ENCODE assay signal across 14 cellular contexts in genomic region chr17:28569446-28569845, GRCh38. TPM values are rescaled to one million over a fixed set of nuclear protein-coding genes. Genes with fewer than 3 reads are reported as not detected.
DNase-seq lines count a peak whose midpoint lies in the region; ATAC-seq, FAIRE-seq and TF ChIP-seq lines count a peak whose summit lies in the region.
"Had no signal": no experiment of that assay in that cellular context is flagged by ENCODE, and none has a peak within 500 bp of the region (broad histone marks: within the 10 kb centered on the region; RNA-seq: fewer than 3 reads in every experiment).

No MANE protein-coding gene starts in this region.

- H4K20me1 ChIP-seq in HepG2 (ENCODE audit: insufficient read depth, low read length) (no peaks in the 10 kb centered on the region), PC-3 (ENCODE audit: low read length) (no peaks in the 10 kb centered on the region), smooth muscle cell (ENCODE audit: low read depth) (peaks cover 15% of the 10 kb centered on the region)

- peaks cover 26% of the 10 kb centered on the region for H3K4me1 Mint-ChIP-seq in type B pancreatic cell (ENCODE audit: unreplicated experiment)

- no peak for FAIRE-seq in HepG2 (lab: Jason Lieb, UNC)
- FAIRE-seq: endometrium had no signal

- H3K4me3 ChIP-seq in HepG2 (replicated peaks in 1 of 3; ENCODE audit: insufficient read depth in 1 of 3, low read depth in 2 of 3, low read length in 3 of 3) (no peak overlapping the region), right lobe of liver (no peak overlapping the region), PC-3 (ENCODE audit: low read length) (peak overlapping the region; percentile 7; the same call in 1 of the 2 replicates), dorsolateral prefrontal cortex (peak overlapping the region in 32 of 59 donors; percentile 3 to 99 (median 96)), smooth muscle cell (no peak overlapping the region)

- DNase-seq in HepG2 (ENCODE audit: low spot score) (no peak), right lobe of liver (no peak), PC-3 (no peak), dorsolateral prefrontal cortex (no peak), type B pancreatic cell (ENCODE audit: extremely low spot score, unreplicated experiment) (no peak), HuH-7 (ENCODE audit: low spot score) (no peak), smooth muscle cell (lab: John Stamatoyannopoulos, UW; ENCODE audit: unreplicated experiment) (no peak)
- DNase-seq: left lung; NCI-H1417 treated with DMSO at 0.1 percent for 48 hours; stimulated activated CD4-positive, alpha-beta T cell treated with anti-CD3 and anti-CD28 coated beads, Interleukin-1b, Interleukin-23, amount 100 ng/mL, for 48 hours; stimulated activated naive B cell treated with anti-CD40 and anti-IgM and Interleukin-4, amounts not matched to agents 10 μg/mL and 1 μg/mL and 100 μg/mL, for 72 hours; SW 1271 had no signal

- no peak for TF ChIP-seq RAD21 in HepG2 (CRISPR knock-in tag; IDR thresholded peaks at IDR 0.05)

- POLR2A ChIA-PET in HepG2 (lab: Yijun Ruan, JAX) (interaction anchor here (1.5 kb wide), 1 partner anchor 141 kb away, joined by 4 read pairs; no protein-coding TSS in a partner anchor), PC-3 (lab: Charles Lee; ENCODE audit: unreplicated experiment) (no interaction called here)

- H3K27me3 ChIP-seq in HepG2 (ENCODE audit: control insufficient read depth in 1 of 2, insufficient read depth in 2 of 2, low read length in 2 of 2) = no peaks in the 10 kb centered on the region
- H3K27me3 ChIP-seq in right lobe of liver = no peaks in the 10 kb centered on the region
- no peaks in the 10 kb centered on the region for H3K27me3 ChIP-seq in PC-3 (ENCODE audit: low read length)
- no peaks in the 10 kb centered on the region for H3K27me3 ChIP-seq in dorsolateral prefrontal cortex
- H3K27me3 ChIP-seq in smooth muscle cell (ENCODE audit: low read depth) = no peaks in the 10 kb centered on the region
- H3K27me3 ChIP-seq: left lung had no signal

- TF ChIP-seq EP300 in HepG2 (IDR thresholded peaks at IDR 0.05; ENCODE audit: low read depth in 2 of 2, low read length in 2 of 2) (no peak), HepG2 (CRISPR knock-in tag; IDR thresholded peaks at IDR 0.05; ENCODE audit: borderline replicate concordance) (no peak)

- WGBS in HepG2 (ENCODE audit: low lambda C conversion rate) = 100% methylated on average over 1 of the region's 1 CpG
- 100% methylated on average over 1 of the region's 1 CpG for WGBS in right lobe of liver (ENCODE audit: insufficient coverage, low coverage, low lambda C conversion rate, missing lambda C conversion rate)
- WGBS in smooth muscle cell (ENCODE audit: low lambda C conversion rate) = 100% methylated on average over 1 of the region's 1 CpG

- H3K9me2 ChIP-seq in PC-3 (replicated peaks; ENCODE audit: low read length) = no peaks in the 10 kb centered on the region

- peak overlapping the region; percentile 96 for H3K4me3 Mint-ChIP-seq in type B pancreatic cell

- H3K9me3 ChIP-seq in HepG2 (ENCODE audit: low read length) = no peaks in the 10 kb centered on the region
- H3K9me3 ChIP-seq in right lobe of liver = no peaks in the 10 kb centered on the region
- H3K9me3 ChIP-seq in PC-3 (ENCODE audit: low read length) = no peaks in the 10 kb centered on the region
- H3K9me3 ChIP-seq in smooth muscle cell (replicated peaks; ENCODE audit: low read depth) = no peaks in the 10 kb centered on the region
- H3K9me3 ChIP-seq: left lung had no signal

- H3F3A ChIP-seq in PC-3 (ENCODE audit: low read length, unreplicated experiment) (no peaks in the 10 kb centered on the region), smooth muscle cell (ENCODE audit: low read depth) (no peaks in the 10 kb centered on the region)

- no peak overlapping the region for H3K27ac Mint-ChIP-seq in type B pancreatic cell
- H3K27ac Mint-ChIP-seq: stimulated activated naive B cell treated with anti-CD40 and anti-IgM and Interleukin-4, amounts not matched to agents 10 μg/mL and 1 μg/mL and 100 μg/mL, for 72 hours had no signal

- H3K36me3 ChIP-seq in HepG2 (replicated peaks in 1 of 2; ENCODE audit: control insufficient read depth in 1 of 2, insufficient read depth in 2 of 2, low read length in 2 of 2) (peaks cover 0 to 11% of the 10 kb centered on the region in 2 experiments; a peak in 4 of 5 replicates), right lobe of liver (peaks cover 0 to 6% (median 0%) of the 10 kb centered on the region in 4 donors), PC-3 (ENCODE audit: low read depth, low read length) (no peaks in the 10 kb centered on the region), smooth muscle cell (ENCODE audit: low read depth) (no peaks in the 10 kb centered on the region)

- BruUV-seq in HepG2 (replicated peaks; lab: Mats Ljungman, UMichigan) (TSS peak; percentile 61), PC-3 (replicated peaks; lab: Mats Ljungman, UMichigan) (no TSS peak)

- H3K27ac ChIP-seq in HepG2 (ENCODE audit: extremely low read length, insufficient read depth, low read length) (no peak overlapping the region), right lobe of liver (no peak overlapping the region), PC-3 (ENCODE audit: low read length) (no peak overlapping the region), dorsolateral prefrontal cortex (no peak overlapping the region), smooth muscle cell (ENCODE audit: low read depth) (no peak overlapping the region)
- H3K27ac ChIP-seq: left lung had no signal

- peaks cover 19% of the 10 kb centered on the region for H3K36me3 Mint-ChIP-seq in type B pancreatic cell

- TF ChIP-seq CTCF in HepG2 (CRISPR knock-in tag; IDR thresholded peaks at IDR 0.05) (no peak), right lobe of liver (IDR thresholded peaks at IDR 0.05) (no peak), PC-3 (conservative IDR thresholded peaks at IDR 0.05; ENCODE audit: low read depth, low read length) (no peak), dorsolateral prefrontal cortex (IDR thresholded peaks at IDR 0.05 in 54 of 56, conservative IDR thresholded peaks at IDR 0.05 in 2 of 56; ENCODE audit: low read depth in 1 of 56, partially characterized antibody in 56 of 56) (no peak), type B pancreatic cell (conservative IDR thresholded peaks at IDR 0.05) (no peak), smooth muscle cell (IDR thresholded peaks at IDR 0.05; ENCODE audit: borderline replicate concordance, insufficient read depth, poor library complexity, severe bottlenecking) (no peak)

- H3K9ac ChIP-seq in HepG2 (ENCODE audit: insufficient read depth, low read depth, low read length) (no peak overlapping the region), PC-3 (ENCODE audit: low read length) (no peak overlapping the region), smooth muscle cell (ENCODE audit: low read depth) (no peak overlapping the region)

- H3K4me2 ChIP-seq in HepG2 (ENCODE audit: low read depth, low read length) (peak overlapping the region; percentile 89), PC-3 (ENCODE audit: low read length) (peak overlapping the region; percentile 91; the same call in 1 of the 2 replicates), smooth muscle cell (no peak overlapping the region)

- no peak for TF ChIP-seq POLR2A in HepG2 (IDR thresholded peaks at IDR 0.05; ENCODE audit: insufficient read depth in 1 of 2, low read depth in 2 of 2, low read length in 2 of 2)
- no peak for TF ChIP-seq POLR2A in right lobe of liver (IDR thresholded peaks at IDR 0.05)

- intact Hi-C loops in HepG2 (cut with micrococcal nuclease; ENCODE audit: unreplicated experiment) = no loop called here
- intact Hi-C loops in right lobe of liver (cut with DNase I) = no loop called here
- intact Hi-C loops in PC-3 (cut with micrococcal nuclease) = no loop called here
- intact Hi-C loops in dorsolateral prefrontal cortex (cut with DNase I) = no loop called here

- no peaks in the 10 kb centered on the region for H3K27me3 Mint-ChIP-seq in type B pancreatic cell
- H3K27me3 Mint-ChIP-seq: stimulated activated naive B cell treated with anti-CD40 and anti-IgM and Interleukin-4, amounts not matched to agents 10 μg/mL and 1 μg/mL and 100 μg/mL, for 72 hours had no signal

- H3K79me2 ChIP-seq in HepG2 (ENCODE audit: insufficient read depth, low read length) = peaks cover 14% of the 10 kb centered on the region
- H3K79me2 ChIP-seq in PC-3 (ENCODE audit: low read length) = peaks cover 23% of the 10 kb centered on the region
- peaks cover 33% of the 10 kb centered on the region for H3K79me2 ChIP-seq in smooth muscle cell (ENCODE audit: low read depth)

- CTCF ChIA-PET in HepG2 (lab: Yijun Ruan, JAX; ENCODE audit: low intra/inter-chr PET ratio, low total read pairs) = no interaction called here
- CTCF ChIA-PET in PC-3 (lab: Charles Lee) = no interaction called here

- H3K4me1 ChIP-seq in HepG2 (ENCODE audit: insufficient read depth, low read length) (peaks cover 37% of the 10 kb centered on the region), right lobe of liver (peaks cover 0 to 21% (median 11%) of the 10 kb centered on the region in 4 donors), PC-3 (ENCODE audit: insufficient read depth, low read length) (peaks cover 15% of the 10 kb centered on the region), smooth muscle cell (ENCODE audit: low read depth) (peaks cover 6% of the 10 kb centered on the region)

- H2AFZ ChIP-seq in HepG2 (ENCODE audit: low read length) (no peak overlapping the region), PC-3 (ENCODE audit: low read length) (no peak overlapping the region), smooth muscle cell (ENCODE audit: low read depth) (no peak overlapping the region)

- in situ Hi-C loops in HepG2 (cut with HindIII; ENCODE audit: extremely low pct_ligation_motif_present, low pct_unique_long_range_greater_than_20kb) = no loop called here

- H3K9me3 Mint-ChIP-seq in type B pancreatic cell = no peaks in the 10 kb centered on the region

- no peak for ATAC-seq in HepG2
- ATAC-seq in right lobe of liver = no peak
- no peak for ATAC-seq in PC-3
- ATAC-seq in HG03108 (IDR thresholded peaks at IDR 0.05; ENCODE audit: unreplicated experiment) = no peak
- ATAC-seq: left lung; stimulated activated naive B cell treated with anti-CD40 and anti-IgM and Interleukin-4, amounts not matched to agents 10 μg/mL and 1 μg/mL and 100 μg/mL, for 72 hours had no signal

RNA-seq across cellular contexts. Expression of gene PIGS, which starts 1.9 kb away (rescaled TPM):
- total RNA-seq in HepG2 (2016; rRNA removed; fragmentation: Illumina TruSeq; extraction: Trizol) (26.6 and 42.6 TPM in 2 replicates), right lobe of liver (10 to 100 TPM in 4 of 6 experiments, 1 to 10 TPM in 2; 7.2 to 13.8 (median 11.0) TPM), PC-3 (2014; rRNA removed) (15.8 and 22.4 TPM in 2 replicates), dorsolateral prefrontal cortex (10 to 100 TPM; 35.5 to 70.3 (median 50.3) TPM), type B pancreatic cell (ENCODE audit: low replicate concordance) (66.1 and 75.0 TPM in 2 replicates), smooth muscle cell (27.4 and 61.3 TPM in 2 replicates)
- total RNA-seq in HepG2 (2016; cell fraction: cytosol; rRNA removed; fragmentation: Illumina TruSeq; extraction: Trizol; ENCODE audit: low read depth) = 13.9 and 14.3 TPM in 2 replicates
- 23.4 and 47.4 TPM in 2 replicates for total RNA-seq in HepG2 (2016; cell fraction: insoluble cytoplasmic fraction; rRNA removed; fragmentation: Illumina TruSeq; extraction: Trizol)
- 32.6 and 37.9 TPM in 2 replicates for total RNA-seq in HepG2 (2016; cell fraction: membrane; rRNA removed; fragmentation: Illumina TruSeq; extraction: Trizol)
- total RNA-seq in HepG2 (2016; cell fraction: nucleus; rRNA removed; fragmentation: Illumina TruSeq; extraction: Trizol) = 34.6 and 36.1 TPM in 2 replicates
- polyA plus RNA-seq in HepG2 (2011; rRNA removed) (23.5 and 31.7 TPM in 2 replicates), smooth muscle cell (69.2 and 75.4 TPM in 2 replicates)
- 29.9 and 34.2 TPM in 2 replicates for polyA plus RNA-seq in HepG2 (2011; cell fraction: cytosol; rRNA removed)
- polyA plus RNA-seq in HepG2 (2011; cell fraction: nucleus; rRNA removed) = 62.5 and 62.8 TPM in 2 replicates
- 58.2 and 68.5 TPM in 2 replicates for polyA plus RNA-seq in HepG2 (2012)
- 17.4 and 20.1 TPM in 2 replicates for polyA plus RNA-seq in HepG2 (2016; cell fraction: cytosol; fragmentation: Illumina TruSeq; extraction: Trizol; ENCODE audit: low read depth)
- polyA plus RNA-seq in HepG2 (2016; cell fraction: insoluble cytoplasmic fraction; fragmentation: Illumina TruSeq; extraction: Trizol; ENCODE audit: low read depth) = 27.8 and 30.3 TPM in 2 replicates
- polyA plus RNA-seq in HepG2 (2016; cell fraction: membrane; fragmentation: Illumina TruSeq; extraction: Trizol; ENCODE audit: low read depth) = 34.6 and 35.4 TPM in 2 replicates
- polyA plus RNA-seq in HepG2 (2016; cell fraction: nucleus; fragmentation: Illumina TruSeq; extraction: Trizol; ENCODE audit: insufficient read depth, low read depth) = 62.4 and 64.1 TPM in 2 replicates
- polyA minus RNA-seq in HepG2 (2011; rRNA and poly(A)+ RNA removed; ENCODE audit: low replicate concordance) = 43.4 and 53.5 TPM in 2 replicates
- polyA minus RNA-seq in HepG2 (2011; cell fraction: cytosol; rRNA and poly(A)+ RNA removed) = 22.6 and 26.6 TPM in 2 replicates
- polyA minus RNA-seq in HepG2 (2011; cell fraction: nucleus; rRNA and poly(A)+ RNA removed) = 19.8 and 27.0 TPM in 2 replicates

RNA-seq across cellular contexts. Expression of gene ALDOC, which starts 7.2 kb away (rescaled TPM):
- 15.4 and 16.9 TPM in 2 replicates for total RNA-seq in HepG2 (2016; rRNA removed; fragmentation: Illumina TruSeq; extraction: Trizol)
- total RNA-seq in HepG2 (2016; cell fraction: cytosol; rRNA removed; fragmentation: Illumina TruSeq; extraction: Trizol; ENCODE audit: low read depth) = 1.9 and 2.3 TPM in 2 replicates
- total RNA-seq in HepG2 (2016; cell fraction: insoluble cytoplasmic fraction; rRNA removed; fragmentation: Illumina TruSeq; extraction: Trizol) = 14.8 and 19.1 TPM in 2 replicates
- 3.6 and 4.1 TPM in 2 replicates for total RNA-seq in HepG2 (2016; cell fraction: membrane; rRNA removed; fragmentation: Illumina TruSeq; extraction: Trizol)
- 5.5 and 6.5 TPM in 2 replicates for total RNA-seq in HepG2 (2016; cell fraction: nucleus; rRNA removed; fragmentation: Illumina TruSeq; extraction: Trizol)
- 60.9 and 86.5 TPM in 2 replicates for polyA plus RNA-seq in HepG2 (2011; rRNA removed)
- 88.3 and 89.2 TPM in 2 replicates for polyA plus RNA-seq in HepG2 (2011; cell fraction: cytosol; rRNA removed)
- polyA plus RNA-seq in HepG2 (2011; cell fraction: nucleus; rRNA removed) = 58.5 and 80.1 TPM in 2 replicates
- 60.0 and 69.4 TPM in 2 replicates for polyA plus RNA-seq in HepG2 (2012)
- polyA plus RNA-seq in HepG2 (2016; cell fraction: cytosol; fragmentation: Illumina TruSeq; extraction: Trizol; ENCODE audit: low read depth) = 2.0 and 2.3 TPM in 2 replicates
- polyA plus RNA-seq in HepG2 (2016; cell fraction: insoluble cytoplasmic fraction; fragmentation: Illumina TruSeq; extraction: Trizol; ENCODE audit: low read depth) = 19.5 and 24.0 TPM in 2 replicates
- polyA plus RNA-seq in HepG2 (2016; cell fraction: membrane; fragmentation: Illumina TruSeq; extraction: Trizol; ENCODE audit: low read depth) = 2.4 and 2.9 TPM in 2 replicates
- 7.6 and 8.5 TPM in 2 replicates for polyA plus RNA-seq in HepG2 (2016; cell fraction: nucleus; fragmentation: Illumina TruSeq; extraction: Trizol; ENCODE audit: insufficient read depth, low read depth)
- polyA minus RNA-seq in HepG2 (2011; rRNA and poly(A)+ RNA removed; ENCODE audit: low replicate concordance) = 18.8 and 112 TPM in 2 replicates
- polyA minus RNA-seq in HepG2 (2011; cell fraction: cytosol; rRNA and poly(A)+ RNA removed) = 37.7 and 51.5 TPM in 2 replicates
- polyA minus RNA-seq in HepG2 (2011; cell fraction: nucleus; rRNA and poly(A)+ RNA removed) = 11.8 and 17.7 TPM in 2 replicates
- total RNA-seq in right lobe of liver = 10 to 100 TPM; 36.0 to 76.6 (median 48.9) TPM
- total RNA-seq in PC-3 (2014; rRNA removed) = 42.6 and 72.9 TPM in 2 replicates
- total RNA-seq in dorsolateral prefrontal cortex = 1,000 to 10,000 TPM in 1 of 120 experiments, 100 to 1,000 TPM in 119; 424 to 1,208 (median 663) TPM
- total RNA-seq in type B pancreatic cell (ENCODE audit: low replicate concordance) = 7.1 and 12.6 TPM in 2 replicates
- 72.6 and 106 TPM in 2 replicates for total RNA-seq in smooth muscle cell
- polyA plus RNA-seq in smooth muscle cell = 61.7 and 71.5 TPM in 2 replicates

RNA-seq across cellular contexts. Expression of gene UNC119, which starts 17.0 kb away (rescaled TPM):
- total RNA-seq in HepG2 (2016; rRNA removed; fragmentation: Illumina TruSeq; extraction: Trizol) (7.8 and 10.4 TPM in 2 replicates), right lobe of liver (10 to 100 TPM; 11.5 to 37.8 (median 13.1) TPM), PC-3 (2014; rRNA removed) (68.4 and 82.1 TPM in 2 replicates), dorsolateral prefrontal cortex (10 to 100 TPM; 17.5 to 97.1 (median 51.6) TPM), type B pancreatic cell (ENCODE audit: low replicate concordance) (40.2 and 52.2 TPM in 2 replicates), smooth muscle cell (46.9 and 48.3 TPM in 2 replicates)
- total RNA-seq in HepG2 (2016; cell fraction: cytosol; rRNA removed; fragmentation: Illumina TruSeq; extraction: Trizol; ENCODE audit: low read depth) = 5.0 and 5.9 TPM in 2 replicates
- 8.0 and 10.9 TPM in 2 replicates for total RNA-seq in HepG2 (2016; cell fraction: insoluble cytoplasmic fraction; rRNA removed; fragmentation: Illumina TruSeq; extraction: Trizol)
- total RNA-seq in HepG2 (2016; cell fraction: membrane; rRNA removed; fragmentation: Illumina TruSeq; extraction: Trizol) = 7.4 and 9.1 TPM in 2 replicates
- total RNA-seq in HepG2 (2016; cell fraction: nucleus; rRNA removed; fragmentation: Illumina TruSeq; extraction: Trizol) = 9.3 and 10.1 TPM in 2 replicates
- polyA plus RNA-seq in HepG2 (2011; rRNA removed) (57.6 and 63.1 TPM in 2 replicates), smooth muscle cell (35.9 and 40.2 TPM in 2 replicates)
- polyA plus RNA-seq in HepG2 (2011; cell fraction: cytosol; rRNA removed) = 25.1 and 34.9 TPM in 2 replicates
- 72.7 and 85.1 TPM in 2 replicates for polyA plus RNA-seq in HepG2 (2011; cell fraction: nucleus; rRNA removed)
- 7.3 and 9.0 TPM in 2 replicates for polyA plus RNA-seq in HepG2 (2012)
- polyA plus RNA-seq in HepG2 (2016; cell fraction: cytosol; fragmentation: Illumina TruSeq; extraction: Trizol; ENCODE audit: low read depth) = 6.0 and 6.7 TPM in 2 replicates
- 12.0 and 13.5 TPM in 2 replicates for polyA plus RNA-seq in HepG2 (2016; cell fraction: insoluble cytoplasmic fraction; fragmentation: Illumina TruSeq; extraction: Trizol; ENCODE audit: low read depth)
- polyA plus RNA-seq in HepG2 (2016; cell fraction: membrane; fragmentation: Illumina TruSeq; extraction: Trizol; ENCODE audit: low read depth) = 9.2 and 10.9 TPM in 2 replicates
- polyA plus RNA-seq in HepG2 (2016; cell fraction: nucleus; fragmentation: Illumina TruSeq; extraction: Trizol; ENCODE audit: insufficient read depth, low read depth) = 18.0 and 19.4 TPM in 2 replicates
- polyA minus RNA-seq in HepG2 (2011; rRNA and poly(A)+ RNA removed; ENCODE audit: low replicate concordance) = 33.6 and 62.8 TPM in 2 replicates
- polyA minus RNA-seq in HepG2 (2011; cell fraction: cytosol; rRNA and poly(A)+ RNA removed) = 6.5 and 12.7 TPM in 2 replicates
- polyA minus RNA-seq in HepG2 (2011; cell fraction: nucleus; rRNA and poly(A)+ RNA removed) = 30.0 and 33.3 TPM in 2 replicates

RNA-seq across cellular contexts. Expression of gene SPAG5, which starts 29.4 kb away (rescaled TPM):
- total RNA-seq in HepG2 (2016; rRNA removed; fragmentation: Illumina TruSeq; extraction: Trizol) (98.0 and 105 TPM in 2 replicates), right lobe of liver (10 to 100 TPM in 4 of 6 experiments, 1 to 10 TPM in 2; 8.4 to 14.1 (median 11.3) TPM), PC-3 (2014; rRNA removed) (86.6 and 118 TPM in 2 replicates), dorsolateral prefrontal cortex (10 to 100 TPM; 10.6 to 76.2 (median 27.7) TPM), type B pancreatic cell (ENCODE audit: low replicate concordance) (30.9 and 88.3 TPM in 2 replicates), smooth muscle cell (13.9 and 21.3 TPM in 2 replicates)
- 14.6 and 16.2 TPM in 2 replicates for total RNA-seq in HepG2 (2016; cell fraction: cytosol; rRNA removed; fragmentation: Illumina TruSeq; extraction: Trizol; ENCODE audit: low read depth)
- 98.5 and 112 TPM in 2 replicates for total RNA-seq in HepG2 (2016; cell fraction: insoluble cytoplasmic fraction; rRNA removed; fragmentation: Illumina TruSeq; extraction: Trizol)
- total RNA-seq in HepG2 (2016; cell fraction: membrane; rRNA removed; fragmentation: Illumina TruSeq; extraction: Trizol) = 35.4 and 39.1 TPM in 2 replicates
- total RNA-seq in HepG2 (2016; cell fraction: nucleus; rRNA removed; fragmentation: Illumina TruSeq; extraction: Trizol) = 89.1 and 95.8 TPM in 2 replicates
- polyA plus RNA-seq in HepG2 (2011; rRNA removed) (28.2 and 41.4 TPM in 2 replicates), smooth muscle cell (19.8 and 23.7 TPM in 2 replicates)
- polyA plus RNA-seq in HepG2 (2011; cell fraction: cytosol; rRNA removed) = 22.7 and 32.5 TPM in 2 replicates
- 69.4 and 110 TPM in 2 replicates for polyA plus RNA-seq in HepG2 (2011; cell fraction: nucleus; rRNA removed)
- 16.1 and 27.4 TPM in 2 replicates for polyA plus RNA-seq in HepG2 (2012)
- polyA plus RNA-seq in HepG2 (2016; cell fraction: cytosol; fragmentation: Illumina TruSeq; extraction: Trizol; ENCODE audit: low read depth) = 9.9 and 10.2 TPM in 2 replicates
- polyA plus RNA-seq in HepG2 (2016; cell fraction: insoluble cytoplasmic fraction; fragmentation: Illumina TruSeq; extraction: Trizol; ENCODE audit: low read depth) = 92.8 and 96.1 TPM in 2 replicates
- polyA plus RNA-seq in HepG2 (2016; cell fraction: membrane; fragmentation: Illumina TruSeq; extraction: Trizol; ENCODE audit: low read depth) = 20.0 and 23.8 TPM in 2 replicates
- 145 and 148 TPM in 2 replicates for polyA plus RNA-seq in HepG2 (2016; cell fraction: nucleus; fragmentation: Illumina TruSeq; extraction: Trizol; ENCODE audit: insufficient read depth, low read depth)
- 67.2 and 287 TPM in 2 replicates for polyA minus RNA-seq in HepG2 (2011; rRNA and poly(A)+ RNA removed; ENCODE audit: low replicate concordance)
- 18.6 and 22.3 TPM in 2 replicates for polyA minus RNA-seq in HepG2 (2011; cell fraction: cytosol; rRNA and poly(A)+ RNA removed)
- 59.9 and 64.0 TPM in 2 replicates for polyA minus RNA-seq in HepG2 (2011; cell fraction: nucleus; rRNA and poly(A)+ RNA removed)

RNA-seq across cellular contexts. Expression of gene RSKR, which starts 44.5 kb away (rescaled TPM):
- 1.9 and 5.0 TPM in 2 replicates for total RNA-seq in HepG2 (2016; rRNA removed; fragmentation: Illumina TruSeq; extraction: Trizol)
- 0.62 and 1.0 TPM in 2 replicates for total RNA-seq in HepG2 (2016; cell fraction: cytosol; rRNA removed; fragmentation: Illumina TruSeq; extraction: Trizol; ENCODE audit: low read depth)
- 0.83 and 5.2 TPM in 2 replicates for total RNA-seq in HepG2 (2016; cell fraction: insoluble cytoplasmic fraction; rRNA removed; fragmentation: Illumina TruSeq; extraction: Trizol)
- total RNA-seq in HepG2 (2016; cell fraction: membrane; rRNA removed; fragmentation: Illumina TruSeq; extraction: Trizol) = 0.48 and 0.93 TPM in 2 replicates
- total RNA-seq in HepG2 (2016; cell fraction: nucleus; rRNA removed; fragmentation: Illumina TruSeq; extraction: Trizol) = 12.3 and 13.9 TPM in 2 replicates
- 8.6 and 10.4 TPM in 2 replicates for polyA plus RNA-seq in HepG2 (2011; rRNA removed)
- 1.6 TPM in 2 replicates for polyA plus RNA-seq in HepG2 (2011; cell fraction: cytosol; rRNA removed)
- polyA plus RNA-seq in HepG2 (2011; cell fraction: nucleus; rRNA removed) = 39.0 and 41.5 TPM in 2 replicates
- 3.7 and 5.6 TPM in 2 replicates for polyA plus RNA-seq in HepG2 (2012)
- 0.03 TPM in 1 of 2 replicates, not detected in the other for polyA plus RNA-seq in HepG2 (2016; cell fraction: cytosol; fragmentation: Illumina TruSeq; extraction: Trizol; ENCODE audit: low read depth)
- 0.70 and 1.3 TPM in 2 replicates for polyA plus RNA-seq in HepG2 (2016; cell fraction: insoluble cytoplasmic fraction; fragmentation: Illumina TruSeq; extraction: Trizol; ENCODE audit: low read depth)
- 0.22 and 0.43 TPM in 2 replicates for polyA plus RNA-seq in HepG2 (2016; cell fraction: membrane; fragmentation: Illumina TruSeq; extraction: Trizol; ENCODE audit: low read depth)
- 33.1 and 34.5 TPM in 2 replicates for polyA plus RNA-seq in HepG2 (2016; cell fraction: nucleus; fragmentation: Illumina TruSeq; extraction: Trizol; ENCODE audit: insufficient read depth, low read depth)
- 12.9 and 33.2 TPM in 2 replicates for polyA minus RNA-seq in HepG2 (2011; rRNA and poly(A)+ RNA removed; ENCODE audit: low replicate concordance)
- polyA minus RNA-seq in HepG2 (2011; cell fraction: cytosol; rRNA and poly(A)+ RNA removed) = 1.1 and 2.8 TPM in 2 replicates
- 27.9 and 31.6 TPM in 2 replicates for polyA minus RNA-seq in HepG2 (2011; cell fraction: nucleus; rRNA and poly(A)+ RNA removed)
- 1 to 10 TPM; 1.5 to 7.3 (median 4.2) TPM for total RNA-seq in right lobe of liver
- total RNA-seq in PC-3 (2014; rRNA removed) = 4.4 and 7.2 TPM in 2 replicates
- total RNA-seq in dorsolateral prefrontal cortex = 100 to 1,000 TPM in 32 of 120 experiments, 10 to 100 TPM in 88; 41.6 to 215 (median 83.8) TPM
- total RNA-seq in type B pancreatic cell (ENCODE audit: low replicate concordance) = 17.5 and 27.7 TPM in 2 replicates
- 2.2 and 3.8 TPM in 2 replicates for total RNA-seq in smooth muscle cell
- 2.0 and 2.3 TPM in 2 replicates for polyA plus RNA-seq in smooth muscle cell

Comparison
In these comparisons a context has a peak if more than half of its experiments do, and no peak if none do; other contexts are left out.
1. H3K4me3 ChIP-seq: peak in PC-3 (single experiment) and dorsolateral prefrontal cortex (32 of 59); none in HepG2 (0 of 3), right lobe of liver (0 of 3) and smooth muscle cell (single experiment).